In genomic region chr16:67482260-67482924, GRCh38 we compare ENCODE assay signal across 9 cellular contexts. TPM values are rescaled to one million over a fixed set of nuclear protein-coding genes. Genes with fewer than 3 reads are reported as not detected.
A peak's percentile ranks its signal among the peaks of the same experiment; 100 is the strongest.
DNase-seq lines count a peak whose midpoint lies in the region; ATAC-seq, FAIRE-seq and TF ChIP-seq lines count a peak whose summit lies in the region.
"Had no signal": no experiment of that assay in that cellular context is flagged by ENCODE, and none has a peak within 500 bp of the region (broad histone marks: within the 10 kb centered on the region; RNA-seq: fewer than 3 reads in every experiment).

No MANE protein-coding gene starts in this region.

- intact Hi-C loops in PC-3 (cut with micrococcal nuclease) = no loop called here

- CTCF ChIA-PET in PC-3 (lab: Charles Lee) = no interaction called here
- CTCF ChIA-PET in H1 (lab: Charles Lee; ENCODE audit: partially characterized antibody) = interaction anchor here (0.9 to 8.9 kb wide), 8 partner anchors 10 to 162 kb away, joined by 3 to 74 read pairs (median 10); partner anchors contain the start of gene CARMIL2

- peaks cover 22% of the 10 kb centered on the region for H4K20me1 ChIP-seq in BLaER1
- no peaks in the 10 kb centered on the region for H4K20me1 ChIP-seq in PC-3 (ENCODE audit: low read length)
- peaks cover 2 to 7% of the 10 kb centered on the region in 2 experiments for H4K20me1 ChIP-seq in H1 (replicated peaks in 1 of 2; ENCODE audit: control insufficient read depth in 1 of 2, insufficient read depth in 2 of 2, low read length in 2 of 2)

- H2BK12ac ChIP-seq in H1 (ENCODE audit: low read depth, low read length) = no peak overlapping the region

- H3K4me1 ChIP-seq in BLaER1 (peaks cover 77% of the 10 kb centered on the region), PC-3 (ENCODE audit: insufficient read depth, low read length) (peaks cover 7% of the 10 kb centered on the region; the same call in 1 of the 2 replicates), H1 (replicated peaks in 1 of 4; ENCODE audit: control insufficient read depth in 3 of 4, insufficient read depth in 4 of 4, low read length in 3 of 4) (peaks cover 0 to 3% (median 3%) of the 10 kb centered on the region in 4 experiments; a peak in 4 of 7 replicates), neuron (ENCODE audit: insufficient read depth, low read length) (peaks cover 18% of the 10 kb centered on the region)

- H3K4me2 ChIP-seq in BLaER1 (peak overlapping the region; percentile 94), PC-3 (ENCODE audit: low read length) (peak overlapping the region; percentile 86; the same call in 1 of the 2 replicates), H1 (ENCODE audit: insufficient read depth in 1 of 2, low read depth in 2 of 2, low read length in 2 of 2) (peak overlapping the region in 1 of 2 experiments; percentile 68; a peak in 3 of 4 replicates)

- no peak overlapping the region for H2BK5ac ChIP-seq in H1 (ENCODE audit: low read depth, low read length)

- H3F3A ChIP-seq in PC-3 (ENCODE audit: low read length, unreplicated experiment) = no peaks in the 10 kb centered on the region

- H3K56ac ChIP-seq in H1 (replicated peaks; ENCODE audit: insufficient read length, low read depth, low read length) = no peak overlapping the region

- DNase-seq in PC-3 (no peak), H1 (ENCODE audit: low read depth in 1 of 2, low spot score in 2 of 2) (no peak), iPS-NIHi7 (ENCODE audit: extremely low spot score) (no peak), COLO668 (lab: John Stamatoyannopoulos, UW; ENCODE audit: unreplicated experiment) (no peak)

- no peaks in the 10 kb centered on the region; the same call in 1 of the 2 replicates for H3K79me1 ChIP-seq in H1 (ENCODE audit: low read depth, low read length)

- H4K8ac ChIP-seq in H1 (ENCODE audit: extremely low read depth, insufficient read depth, low read length) = peak overlapping the region; percentile 76; the same call in 1 of the 2 replicates

- H3K9me2 ChIP-seq in PC-3 (replicated peaks; ENCODE audit: low read length) = no peaks in the 10 kb centered on the region

- no peak for FAIRE-seq in H1 (lab: Jason Lieb, UNC)

- no peak overlapping the region for H2BK120ac ChIP-seq in H1 (replicated peaks; ENCODE audit: low read depth, low read length)

- H3K79me2 ChIP-seq in PC-3 (ENCODE audit: low read length) (peaks cover 37% of the 10 kb centered on the region), H1 (ENCODE audit: control insufficient read depth in 1 of 2, insufficient read depth in 2 of 2, low read length in 2 of 2) (peaks cover 0 to 8% of the 10 kb centered on the region in 2 experiments; a peak in 2 of 4 replicates)

- H3K23me2 ChIP-seq in H1 (ENCODE audit: low read depth, low read length) = peaks cover 8% of the 10 kb centered on the region; the same call in 1 of the 2 replicates

- H3K23ac ChIP-seq in H1 (ENCODE audit: insufficient read length) = no peak overlapping the region

- peaks cover 13% of the 10 kb centered on the region; the same call in 1 of the 2 replicates for H3K36me3 ChIP-seq in BLaER1
- no peaks in the 10 kb centered on the region for H3K36me3 ChIP-seq in PC-3 (ENCODE audit: low read depth, low read length)
- no peaks in the 10 kb centered on the region for H3K36me3 ChIP-seq in H1 (ENCODE audit: control insufficient read depth in 2 of 4, insufficient read depth in 4 of 4, low read length in 3 of 4)
- peaks cover 8% of the 10 kb centered on the region for H3K36me3 ChIP-seq in neuron (ENCODE audit: insufficient read depth, low read length)

- POLR2A ChIA-PET in PC-3 (lab: Charles Lee; ENCODE audit: unreplicated experiment) (no interaction called here), H1 (lab: Charles Lee; ENCODE audit: partially characterized antibody) (no interaction called here)

- H3K9ac ChIP-seq in BLaER1 = peak overlapping the region; percentile 85
- no peak overlapping the region for H3K9ac ChIP-seq in PC-3 (ENCODE audit: low read length)
- H3K9ac ChIP-seq in H1 (replicated peaks in 1 of 4; ENCODE audit: extremely low read depth in 1 of 4, low read depth in 3 of 4, low read length in 3 of 4) = no peak overlapping the region

- no peak overlapping the region for H2AK5ac ChIP-seq in H1 (ENCODE audit: low read depth, low read length)

- H3K27ac ChIP-seq in BLaER1 (peak overlapping the region; percentile 90), PC-3 (ENCODE audit: low read length) (no peak overlapping the region), H1 (ENCODE audit: low read depth, low read length) (no peak overlapping the region)

- ATAC-seq in PC-3 (no peak), HG03025 (IDR thresholded peaks at IDR 0.05; ENCODE audit: low FRiP score, unreplicated experiment) (no peak), GM21825 (IDR thresholded peaks at IDR 0.05; ENCODE audit: unreplicated experiment) (no peak)

- H3K18ac ChIP-seq in H1 (ENCODE audit: extremely low read depth, low read length) = no peak overlapping the region

- H3K14ac ChIP-seq in H1 (ENCODE audit: insufficient read length) = no peak overlapping the region

- BruUV-seq in PC-3 (replicated peaks; lab: Mats Ljungman, UMichigan) = no TSS peak

- H3K4me3 ChIP-seq in BLaER1 = peak overlapping the region; percentile 93
- H3K4me3 ChIP-seq in PC-3 (ENCODE audit: low read length) = no peak overlapping the region; the same call in 1 of the 2 replicates
- H3K4me3 ChIP-seq in H1 (ENCODE audit: extremely low read depth in 1 of 4, insufficient read depth in 2 of 4, low read depth in 3 of 4, low read length in 4 of 4) = no peak overlapping the region; a peak in 1 of 8 replicates
- H3K4me3 ChIP-seq in neuron (ENCODE audit: low read length) = peak overlapping the region; percentile 93

- H4K91ac ChIP-seq in H1 (replicated peaks; ENCODE audit: insufficient read length, low read length) = no peak overlapping the region

- H3K4ac ChIP-seq in H1 (replicated peaks; ENCODE audit: insufficient read length, low read depth, low read length) = no peak overlapping the region

- 91% methylated on average over 24 of the region's 24 CpGs; no CpG with 5 or more reads in 1 of the 2 experiments for WGBS in H1 (ENCODE audit: extremely low coverage in 1 of 2, insufficient coverage in 1 of 2, insufficient read length in 1 of 2, insufficient replicate concordance in 2 of 2, low coverage in 1 of 2, low lambda C conversion rate in 2 of 2, missing lambda C conversion rate in 1 of 2), 2 experiments

- H2AFZ ChIP-seq in PC-3 (ENCODE audit: low read length) (no peak overlapping the region), H1 (ENCODE audit: low read length) (no peak overlapping the region), neuron (ENCODE audit: low read depth, low read length) (no peak overlapping the region)

- no peak overlapping the region for H2BK15ac ChIP-seq in H1 (ENCODE audit: low read length)

- TF ChIP-seq EP300 in H1 (IDR thresholded peaks at IDR 0.05; ENCODE audit: borderline replicate concordance in 1 of 2, low read depth in 2 of 2, low read length in 2 of 2) = no peak

- TF ChIP-seq POLR2A in H1 (IDR thresholded peaks at IDR 0.05; ENCODE audit: control extremely low read depth in 1 of 2, low read depth in 2 of 2, low read length in 2 of 2) = no peak

- H4K5ac ChIP-seq in H1 (ENCODE audit: insufficient read length, low read depth, low read length) = no peak overlapping the region

- no peak overlapping the region for H2BK20ac ChIP-seq in H1 (ENCODE audit: low read length)

- no peak for TF ChIP-seq RAD21 in H1 (IDR thresholded peaks at IDR 0.05 in 1 of 2, conservative IDR thresholded peaks at IDR 0.05 in 1 of 2; ENCODE audit: low read depth in 2 of 2, low read length in 2 of 2)

- no peak for TF ChIP-seq CTCF in PC-3 (conservative IDR thresholded peaks at IDR 0.05; ENCODE audit: low read depth, low read length)
- TF ChIP-seq CTCF in H1 (IDR thresholded peaks at IDR 0.05; ENCODE audit: control extremely low read depth in 1 of 3, insufficient read depth in 1 of 3, low read depth in 1 of 3, low read length in 3 of 3) = no peak

- H3K9me3 ChIP-seq in BLaER1 (no peaks in the 10 kb centered on the region), PC-3 (ENCODE audit: low read length) (no peaks in the 10 kb centered on the region), H1 (ENCODE audit: insufficient read depth in 2 of 2, low read depth in 1 of 2, low read length in 1 of 2) (no peaks in the 10 kb centered on the region), neuron (ENCODE audit: low read length) (no peaks in the 10 kb centered on the region)

- H3K27me3 ChIP-seq in BLaER1 (no peaks in the 10 kb centered on the region), PC-3 (ENCODE audit: low read length) (no peaks in the 10 kb centered on the region), H1 (replicated peaks in 1 of 4; ENCODE audit: control insufficient read depth in 3 of 4, extremely low read depth in 1 of 4, insufficient read depth in 3 of 4, low read length in 3 of 4) (peaks cover 8 to 29% (median 22%) of the 10 kb centered on the region in 4 experiments), neuron (ENCODE audit: insufficient read depth, low read length) (no peaks in the 10 kb centered on the region)

RNA-seq across cellular contexts. Expression of gene AGRP, which starts 1.0 kb away (rescaled TPM):
- total RNA-seq in PC-3 (2014; rRNA removed) = not detected in 2 replicates
- total RNA-seq in H1 (2021; fragmentation: NEBNext Ultra II Directional; extraction: Animal tissue kit (Norgen Biotek cat#: 25700)) = not detected in 2 replicates
- not detected in 2 replicates for polyA plus RNA-seq in H1 (2011; rRNA removed)
- not detected for polyA plus RNA-seq in H1 (2011; cell fraction: cytosol; rRNA removed)
- polyA plus RNA-seq in H1 (2011; cell fraction: nucleus; rRNA removed) = not detected
- polyA plus RNA-seq in H1 (2012, experiment 1 of 2) = not detected in 4 replicates
- polyA plus RNA-seq in H1 (2012, experiment 2 of 2) = not detected
- polyA plus RNA-seq in H1 (2013, experiment 1 of 2) = not detected
- polyA plus RNA-seq in H1 (2013, experiment 2 of 2) = not detected
- polyA minus RNA-seq in H1 (2011; rRNA and poly(A)+ RNA removed) = not detected in 2 replicates
- polyA minus RNA-seq in H1 (2011; cell fraction: cytosol; rRNA and poly(A)+ RNA removed) = not detected
- polyA minus RNA-seq in H1 (2011; cell fraction: nucleus; rRNA and poly(A)+ RNA removed) = not detected
- total RNA-seq: glomerular endothelial cell had no signal

RNA-seq across cellular contexts. Expression of gene ATP6V0D1, which starts 1.4 kb away (rescaled TPM):
- total RNA-seq in PC-3 (2014; rRNA removed) = 65.5 and 76.6 TPM in 2 replicates
- 47.3 and 54.1 TPM in 2 replicates for total RNA-seq in H1 (2021; fragmentation: NEBNext Ultra II Directional; extraction: Animal tissue kit (Norgen Biotek cat#: 25700))
- 129 and 134 TPM in 2 replicates for polyA plus RNA-seq in H1 (2011; rRNA removed)
- 97.9 TPM for polyA plus RNA-seq in H1 (2011; cell fraction: cytosol; rRNA removed)
- polyA plus RNA-seq in H1 (2011; cell fraction: nucleus; rRNA removed) = 86.5 TPM
- 59.5 to 74.0 TPM (median 72.1 TPM) in 4 replicates for polyA plus RNA-seq in H1 (2012, experiment 1 of 2)
- polyA plus RNA-seq in H1 (2012, experiment 2 of 2) = 94.8 TPM
- 31.6 TPM for polyA plus RNA-seq in H1 (2013, experiment 1 of 2)
- polyA plus RNA-seq in H1 (2013, experiment 2 of 2) = 32.0 TPM
- 122 and 161 TPM in 2 replicates for polyA minus RNA-seq in H1 (2011; rRNA and poly(A)+ RNA removed)
- 41.3 TPM for polyA minus RNA-seq in H1 (2011; cell fraction: cytosol; rRNA and poly(A)+ RNA removed)
- polyA minus RNA-seq in H1 (2011; cell fraction: nucleus; rRNA and poly(A)+ RNA removed) = 29.7 TPM

RNA-seq across cellular contexts. Expression of gene RIPOR1, which starts 46.2 kb away (rescaled TPM):
- total RNA-seq in PC-3 (2014; rRNA removed) = 14.8 and 30.8 TPM in 2 replicates
- total RNA-seq in H1 (2021; fragmentation: NEBNext Ultra II Directional; extraction: Animal tissue kit (Norgen Biotek cat#: 25700)) = 8.0 and 10.1 TPM in 2 replicates
- polyA plus RNA-seq in H1 (2011; rRNA removed) = 2.7 and 4.4 TPM in 2 replicates
- polyA plus RNA-seq in H1 (2011; cell fraction: cytosol; rRNA removed) = 1.8 TPM
- 9.7 TPM for polyA plus RNA-seq in H1 (2011; cell fraction: nucleus; rRNA removed)
- polyA plus RNA-seq in H1 (2012, experiment 1 of 2) = 6.4 to 11.6 TPM (median 10.3 TPM) in 4 replicates
- polyA plus RNA-seq in H1 (2012, experiment 2 of 2) = 6.5 TPM
- 9.2 TPM for polyA plus RNA-seq in H1 (2013, experiment 1 of 2)
- polyA plus RNA-seq in H1 (2013, experiment 2 of 2) = 8.0 TPM
- polyA minus RNA-seq in H1 (2011; rRNA and poly(A)+ RNA removed) = 2.2 and 2.7 TPM in 2 replicates
- polyA minus RNA-seq in H1 (2011; cell fraction: cytosol; rRNA and poly(A)+ RNA removed) = 7.9 TPM
- polyA minus RNA-seq in H1 (2011; cell fraction: nucleus; rRNA and poly(A)+ RNA removed) = 8.0 TPM

RNA-seq across cellular contexts. Expression of gene HSD11B2, which starts 51.5 kb away (rescaled TPM):
- total RNA-seq in PC-3 (2014; rRNA removed) = 2.4 and 8.3 TPM in 2 replicates
- 25.9 and 28.7 TPM in 2 replicates for total RNA-seq in H1 (2021; fragmentation: NEBNext Ultra II Directional; extraction: Animal tissue kit (Norgen Biotek cat#: 25700))
- 32.9 and 41.9 TPM in 2 replicates for polyA plus RNA-seq in H1 (2011; rRNA removed)
- polyA plus RNA-seq in H1 (2011; cell fraction: cytosol; rRNA removed) = 27.5 TPM
- polyA plus RNA-seq in H1 (2011; cell fraction: nucleus; rRNA removed) = 43.8 TPM
- 33.8 to 46.5 TPM (median 42.5 TPM) in 4 replicates for polyA plus RNA-seq in H1 (2012, experiment 1 of 2)
- 32.9 TPM for polyA plus RNA-seq in H1 (2012, experiment 2 of 2)
- polyA plus RNA-seq in H1 (2013, experiment 1 of 2) = 52.3 TPM
- 54.7 TPM for polyA plus RNA-seq in H1 (2013, experiment 2 of 2)
- polyA minus RNA-seq in H1 (2011; rRNA and poly(A)+ RNA removed) = 13.5 and 16.7 TPM in 2 replicates
- polyA minus RNA-seq in H1 (2011; cell fraction: cytosol; rRNA and poly(A)+ RNA removed) = 22.1 TPM
- polyA minus RNA-seq in H1 (2011; cell fraction: nucleus; rRNA and poly(A)+ RNA removed) = 16.5 TPM
- total RNA-seq: glomerular endothelial cell had no signal

Comparison
In these comparisons a context has a peak if more than half of its experiments do, and no peak if none do; other contexts are left out.
1. H3K4me3 ChIP-seq: peak in BLaER1 (single experiment) and neuron (single experiment); none in PC-3 (single experiment) and H1 (0 of 4).